In the genomic region with DNA sequence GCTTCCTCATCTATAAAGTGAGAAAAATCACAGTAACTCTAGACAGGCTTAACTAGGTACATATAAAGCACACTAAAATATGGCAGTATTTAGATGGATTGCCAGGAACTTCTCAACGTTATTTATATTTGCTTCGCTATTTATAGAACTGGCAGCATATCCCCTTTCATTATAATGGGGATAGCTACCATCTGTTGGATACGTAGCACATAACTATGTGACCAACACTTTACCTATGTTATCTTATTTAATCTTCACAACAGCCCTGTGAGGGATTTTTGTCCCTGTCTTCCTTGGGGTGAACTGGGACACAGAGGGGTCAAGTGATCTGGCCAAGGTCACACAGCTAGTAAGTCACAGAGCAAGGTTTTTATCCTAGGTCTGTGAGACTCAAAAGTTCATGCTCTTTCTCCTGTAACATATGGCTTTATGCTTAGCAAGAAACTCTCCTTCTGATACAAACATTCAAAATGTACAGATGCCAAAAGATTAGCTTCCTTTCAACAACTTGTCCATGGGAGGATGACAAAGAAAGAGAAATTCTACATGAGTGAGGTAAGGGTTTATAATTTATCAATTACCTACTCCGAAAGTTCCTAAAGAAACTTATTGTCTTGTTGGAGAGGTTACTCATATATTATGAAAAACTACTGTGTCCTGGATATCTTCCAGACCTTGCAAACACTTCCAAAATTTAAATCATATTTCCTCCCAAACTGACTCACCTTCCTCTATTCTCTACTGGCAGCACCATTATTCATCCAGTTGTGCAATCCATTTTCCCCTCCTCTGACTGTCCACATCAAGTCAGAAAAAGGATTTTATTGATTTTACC, we compare ENCODE assay signal across 1 cellular context.
TF ChIP-seq lines count a peak whose summit lies in the region.

No MANE protein-coding gene starts in this region.

TF ChIP-seq in IMR-90, 13 proteins besides CTCF, POLR2A, EP300 and RAD21:
- TF ChIP-seq NFE2L2 (IDR thresholded peaks at IDR 0.05; ENCODE audit: low read depth, low read length): no peak
- no peak for TF ChIP-seq MAFK (IDR thresholded peaks at IDR 0.05; ENCODE audit: low read depth, low read length)
- peak; percentile 88 for TF ChIP-seq CEBPB (IDR thresholded peaks at IDR 0.05; ENCODE audit: low read depth, low read length)
- no peak for TF ChIP-seq SMC3 (IDR thresholded peaks at IDR 0.05; ENCODE audit: low read depth, low read length)
- TF ChIP-seq MXI1 (IDR thresholded peaks at IDR 0.05; ENCODE audit: borderline replicate concordance, low read depth, low read length): no peak
- no peak for TF ChIP-seq RFX5 (IDR thresholded peaks at IDR 0.05; ENCODE audit: low read depth, low read length)
- TF ChIP-seq CHD1 (IDR thresholded peaks at IDR 0.05; ENCODE audit: low read depth, low read length): no peak
